ENCODE assay signal across 10 cellular contexts in the genomic region with DNA sequence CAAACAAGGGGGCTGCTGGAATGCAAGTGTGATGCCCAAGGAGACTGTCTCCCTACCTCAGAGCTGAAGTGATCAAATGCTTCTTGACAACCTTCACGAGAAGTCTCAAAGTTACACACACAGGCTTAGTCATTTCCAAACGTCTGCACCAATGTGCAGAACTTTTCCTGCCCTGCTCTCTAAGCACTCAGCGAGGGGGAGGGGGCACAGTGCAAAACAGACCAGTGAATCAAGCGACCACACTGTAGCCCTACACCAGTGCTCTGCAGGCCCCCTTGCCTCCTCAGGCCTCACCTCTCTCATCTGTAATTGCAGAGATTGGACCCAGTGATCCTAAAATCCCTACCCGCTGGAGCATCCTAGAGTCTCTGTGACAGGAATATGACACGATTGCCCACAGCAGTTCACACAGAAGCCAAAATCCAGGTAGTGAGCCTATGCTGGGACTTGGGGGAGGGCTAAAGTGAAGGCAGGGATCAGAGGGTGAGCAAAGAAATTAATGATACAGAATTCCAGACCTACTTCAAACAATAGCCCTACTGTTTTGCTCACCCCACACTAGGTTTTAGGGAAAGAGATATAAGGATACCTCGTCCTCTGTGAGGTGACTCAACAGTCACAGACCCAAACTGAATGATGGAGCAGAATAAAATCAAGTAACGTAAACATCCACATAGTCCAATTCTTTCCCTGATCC. TPM values are rescaled to one million over a fixed set of nuclear protein-coding genes. Genes with fewer than 3 reads are reported as not detected.
DNase-seq lines count a peak whose midpoint lies in the region; ATAC-seq and TF ChIP-seq lines count a peak whose summit lies in the region.
"Had no signal": no experiment of that assay in that cellular context is flagged by ENCODE, and none has a peak within 500 bp of the region (broad histone marks: within the 10 kb centered on the region; RNA-seq: fewer than 3 reads in every experiment).

No MANE protein-coding gene starts in this region.

- no peak for TF ChIP-seq CTCF in mesothelial cell of epicardium (IDR thresholded peaks at IDR 0.05; ENCODE audit: unreplicated experiment)

- H3K36me3 ChIP-seq in ACC112 (ENCODE audit: insufficient read depth, low read length): no peaks in the 10 kb centered on the region

- peak overlapping the region; percentile 74 for H3K4me3 Mint-ChIP-seq in activated naive CD8-positive, alpha-beta T cell
- peak overlapping the region; percentile 25 for H3K4me3 Mint-ChIP-seq in mesothelial cell of epicardium
- peak overlapping the region in 4 of 10 donors; percentile 29 to 72 (median 60) for H3K4me3 Mint-ChIP-seq in naive thymus-derived CD8-positive, alpha-beta T cell

- H3K27ac Mint-ChIP-seq in activated naive CD8-positive, alpha-beta T cell: peak overlapping the region; percentile 88
- peak overlapping the region; percentile 62 for H3K27ac Mint-ChIP-seq in mesothelial cell of epicardium
- peak overlapping the region in 3 of 10 donors; percentile 19 to 80 (median 77) for H3K27ac Mint-ChIP-seq in naive thymus-derived CD8-positive, alpha-beta T cell

- DNase-seq in mesothelial cell of epicardium (ENCODE audit: low spot score in 2 of 2, unreplicated experiment in 2 of 2) (no peak), DMS79 (lab: John Stamatoyannopoulos, UW) (no peak), NCI-H524 treated with DMSO at 0.1 percent for 48 hours (lab: John Stamatoyannopoulos, UW) (no peak)
- DNase-seq in naive thymus-derived CD8-positive, alpha-beta T cell: no peak
- DNase-seq: GF-D8 had no signal

- H3K27me3 Mint-ChIP-seq in activated naive CD8-positive, alpha-beta T cell: no peaks in the 10 kb centered on the region
- H3K27me3 Mint-ChIP-seq in mesothelial cell of epicardium (ENCODE audit: low read depth): no peaks in the 10 kb centered on the region
- H3K27me3 Mint-ChIP-seq in naive thymus-derived CD8-positive, alpha-beta T cell: no peaks in the 10 kb centered on the region

- peaks cover 11% of the 10 kb centered on the region for H3K36me3 Mint-ChIP-seq in activated naive CD8-positive, alpha-beta T cell
- H3K36me3 Mint-ChIP-seq in mesothelial cell of epicardium: peaks cover 4% of the 10 kb centered on the region
- peaks cover 0 to 6% (median 3%) of the 10 kb centered on the region in 3 donors for H3K36me3 Mint-ChIP-seq in naive thymus-derived CD8-positive, alpha-beta T cell

- H3K27me3 ChIP-seq in ACC112 (ENCODE audit: insufficient read depth, low read length): no peaks in the 10 kb centered on the region

- H3K4me3 ChIP-seq in ACC112 (ENCODE audit: low read depth, low read length): peak overlapping the region; percentile 50

- POLR2A ChIA-PET in naive thymus-derived CD8-positive, alpha-beta T cell (lab: Charles Lee): no interaction called here

- H3K9me3 Mint-ChIP-seq in activated naive CD8-positive, alpha-beta T cell (ENCODE audit: low read depth): no peaks in the 10 kb centered on the region
- H3K9me3 Mint-ChIP-seq in mesothelial cell of epicardium: no peaks in the 10 kb centered on the region
- H3K9me3 Mint-ChIP-seq in naive thymus-derived CD8-positive, alpha-beta T cell: peaks cover 0 to 3% (median 0%) of the 10 kb centered on the region in 9 donors

- H3K4me1 ChIP-seq in ACC112 (ENCODE audit: control insufficient read depth, insufficient read depth, low read length, unreplicated experiment): peaks cover 23% of the 10 kb centered on the region

- H3K4me1 Mint-ChIP-seq in activated naive CD8-positive, alpha-beta T cell (ENCODE audit: low read depth): peaks cover 62% of the 10 kb centered on the region
- peaks cover 39% of the 10 kb centered on the region for H3K4me1 Mint-ChIP-seq in mesothelial cell of epicardium
- peaks cover 25 to 63% (median 51%) of the 10 kb centered on the region in 4 donors for H3K4me1 Mint-ChIP-seq in naive thymus-derived CD8-positive, alpha-beta T cell

- ATAC-seq in HG03103 (IDR thresholded peaks at IDR 0.05; ENCODE audit: low read depth, unreplicated experiment): peak; percentile 74
- ATAC-seq in HG02885 (IDR thresholded peaks at IDR 0.05; ENCODE audit: poor library complexity, unreplicated experiment): no peak
- no peak for ATAC-seq in naive thymus-derived CD8-positive, alpha-beta T cell

- no peak overlapping the region for H3K27ac ChIP-seq in ACC112 (ENCODE audit: low read depth, low read length)

- H2AFZ ChIP-seq in ACC112 (ENCODE audit: low read length, unreplicated experiment): no peak overlapping the region

- peaks cover 39% of the 10 kb centered on the region for H3K79me2 ChIP-seq in ACC112 (ENCODE audit: control insufficient read depth, insufficient read depth, low read length, unreplicated experiment)

RNA-seq across cellular contexts. Expression of gene ATXN1, which starts 56.4 kb away (rescaled TPM):
- 54.6 to 62.9 TPM (median 59.5 TPM) in 3 replicates for total RNA-seq in mesothelial cell of epicardium
- total RNA-seq in naive thymus-derived CD8-positive, alpha-beta T cell: 10 to 100 TPM; 39.8 to 42.3 TPM
- 1 to 10 TPM; 2.7 to 8.2 (median 4.0) TPM for polyA plus RNA-seq in naive thymus-derived CD8-positive, alpha-beta T cell
- total RNA-seq: OCI-LY7 had no signal
